ENCODE assay signal across 11 cellular contexts in the genomic region with DNA sequence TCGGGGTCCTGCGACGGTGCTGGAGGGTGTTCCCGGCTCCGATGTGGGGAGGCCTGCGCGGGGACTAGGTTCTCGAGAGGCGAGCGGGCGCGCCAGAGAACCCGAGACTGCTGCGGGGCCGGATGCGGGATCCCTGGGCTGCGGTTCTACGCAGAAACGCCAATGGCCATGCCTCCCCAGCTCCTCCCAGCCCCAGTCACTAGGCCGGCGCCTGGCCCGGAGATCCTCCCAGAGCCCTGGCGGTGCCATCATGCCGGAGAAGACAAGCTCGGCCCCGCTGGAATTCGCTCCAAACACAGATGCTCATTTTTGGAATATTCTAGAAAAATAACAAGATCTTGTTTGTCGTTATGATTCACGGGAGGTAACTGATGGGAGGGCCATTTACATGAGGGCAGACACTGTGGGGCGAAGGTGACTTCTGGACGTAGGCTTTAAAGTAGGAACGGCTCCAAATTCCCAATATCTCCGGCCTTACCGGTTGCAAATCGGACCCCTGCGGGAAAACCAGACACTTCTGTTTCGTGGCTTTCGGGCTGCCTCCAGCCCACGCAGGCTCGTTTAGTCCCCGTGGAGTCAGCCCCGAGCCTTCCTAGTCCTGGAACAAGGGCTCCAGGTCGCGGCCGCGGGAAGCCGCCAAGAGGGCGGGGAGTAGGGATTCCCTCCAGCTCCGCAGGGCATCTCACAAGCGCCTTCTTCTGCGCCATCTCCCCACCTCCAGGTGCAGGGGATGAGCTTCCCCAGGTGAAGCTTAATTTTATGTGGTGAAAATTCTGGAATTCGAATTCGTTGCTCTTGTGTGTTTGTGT.
DNase-seq lines count a peak whose midpoint lies in the region; ATAC-seq and TF ChIP-seq lines count a peak whose summit lies in the region.
"Had no signal": no experiment of that assay in that cellular context is flagged by ENCODE, and none has a peak within 500 bp of the region (broad histone marks: within the 10 kb centered on the region; RNA-seq: fewer than 3 reads in every experiment).

No MANE protein-coding gene starts in this region.

- H3K27ac Mint-ChIP-seq in effector memory CD8-positive, alpha-beta T cell = no peak overlapping the region

- TF ChIP-seq CTCF in AG10803 (conservative IDR thresholded peaks at IDR 0.05; ENCODE audit: low read length) (no peak), Peyer's patch (IDR thresholded peaks at IDR 0.05) (no peak), parathyroid adenoma (IDR thresholded peaks at IDR 0.05) (no peak)

- H3K27me3 ChIP-seq in Peyer's patch = peaks cover 0 to 79% of the 10 kb centered on the region in 2 donors
- H3K27me3 ChIP-seq in parathyroid adenoma (ENCODE audit: control insufficient read depth, insufficient read depth, low read length) = peaks cover 4% of the 10 kb centered on the region

- no peaks in the 10 kb centered on the region for H3K79me2 ChIP-seq in parathyroid adenoma

- H3K36me3 Mint-ChIP-seq in effector memory CD8-positive, alpha-beta T cell (ENCODE audit: insufficient read depth) = peaks cover 22% of the 10 kb centered on the region

- peak overlapping the region; percentile 47 for H3K4me2 ChIP-seq in parathyroid adenoma (ENCODE audit: low read length)

- H3K4me1 ChIP-seq in Peyer's patch = peaks cover 0 to 43% (median 12%) of the 10 kb centered on the region in 4 donors
- no peaks in the 10 kb centered on the region for H3K4me1 ChIP-seq in parathyroid adenoma

- H3K9me3 Mint-ChIP-seq in effector memory CD8-positive, alpha-beta T cell = no peaks in the 10 kb centered on the region

- no peak overlapping the region for H3K27ac ChIP-seq in Peyer's patch
- no peak overlapping the region for H3K27ac ChIP-seq in parathyroid adenoma
- H3K27ac ChIP-seq: HL-60 had no signal

- no peak overlapping the region for H3K9ac ChIP-seq in parathyroid adenoma

- H3K4me3 Mint-ChIP-seq in effector memory CD8-positive, alpha-beta T cell = peak overlapping the region; percentile 75 to 81

- H3K9me3 ChIP-seq in Peyer's patch (no peaks in the 10 kb centered on the region), parathyroid adenoma (ENCODE audit: control insufficient read depth, low read length) (no peaks in the 10 kb centered on the region)

- DNase-seq in AG10803 (ENCODE audit: low read depth) = no peak
- no peak for DNase-seq in Peyer's patch
- DNase-seq in effector memory CD8-positive, alpha-beta T cell = no peak
- DNase-seq in SW480 (ENCODE audit: low spot score) = no peak
- DNase-seq in SK-N-DZ (ENCODE audit: low spot score) = no peak
- DNase-seq: HCEC 1CT, NCI-H1417 had no signal

- H3K4me3 ChIP-seq in AG10803 (ENCODE audit: low read length) = peak overlapping the region; percentile 43
- H3K4me3 ChIP-seq in Peyer's patch = peak overlapping the region in 3 of 4 donors; percentile 28 to 39 (median 29)
- H3K4me3 ChIP-seq in parathyroid adenoma (ENCODE audit: low read depth, low read length) = peak overlapping the region; percentile 19

- no peak for ATAC-seq in effector memory CD8-positive, alpha-beta T cell (replicated peaks)
- ATAC-seq in HG02852 (IDR thresholded peaks at IDR 0.05; ENCODE audit: unreplicated experiment) = no peak
- no peak for ATAC-seq in GM19452 (IDR thresholded peaks at IDR 0.05; ENCODE audit: unreplicated experiment)

- H3K4me1 Mint-ChIP-seq in effector memory CD8-positive, alpha-beta T cell (ENCODE audit: low read depth in 2 of 2) = peaks cover 22 to 32% of the 10 kb centered on the region in 2 donors

- H3K27me3 Mint-ChIP-seq in effector memory CD8-positive, alpha-beta T cell = peaks cover 100% of the 10 kb centered on the region in 2 donors

- H3K36me3 ChIP-seq in Peyer's patch (no peaks in the 10 kb centered on the region), parathyroid adenoma (ENCODE audit: control insufficient read depth, insufficient read depth, low read length) (no peaks in the 10 kb centered on the region)

- H2AFZ ChIP-seq in parathyroid adenoma = no peak overlapping the region

- TF ChIP-seq POLR2A in Peyer's patch (IDR thresholded peaks at IDR 0.05) = no peak
